ENCODE assay signal across 8 cellular contexts in the genomic region with DNA sequence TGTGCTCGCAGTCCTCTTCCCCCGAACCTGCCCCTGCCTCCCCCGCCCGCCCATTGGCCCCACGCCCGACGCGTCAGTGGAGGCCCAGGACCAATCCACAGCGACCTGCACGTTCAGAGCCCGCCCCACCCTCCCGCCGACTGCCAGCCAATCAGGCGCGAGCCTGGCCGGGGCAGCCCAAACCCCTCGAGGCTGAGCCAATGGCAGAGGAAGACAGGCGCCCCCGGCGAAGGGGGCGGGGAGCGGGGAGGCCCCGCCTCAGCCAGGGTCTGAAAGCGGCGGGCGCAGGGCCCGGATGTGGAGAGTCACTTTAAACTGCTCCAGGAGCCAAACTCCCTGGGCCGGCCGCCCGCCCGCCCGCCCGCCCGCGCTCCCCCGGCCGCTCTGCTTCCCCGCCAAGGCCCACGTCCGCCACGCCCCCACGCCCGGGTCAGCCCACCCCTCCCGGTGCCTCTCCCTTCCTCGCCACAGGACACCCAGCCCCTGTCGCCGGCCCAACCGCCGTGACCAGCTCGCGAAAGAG. TPM values are rescaled to one million over a fixed set of nuclear protein-coding genes. Genes with fewer than 3 reads are reported as not detected.
DNase-seq lines count a peak whose midpoint lies in the region; ATAC-seq, FAIRE-seq and TF ChIP-seq lines count a peak whose summit lies in the region.

No MANE protein-coding gene starts in this region.

- peaks cover 7% of the 10 kb centered on the region for H3K9me3 Mint-ChIP-seq in dendritic cell treated with granulocyte-macrophage colony-stimulating factor and Interleukin-4, amounts not matched to agents 40 ng/mL and 50 ng/mL, for 4 days

- POLR2A ChIA-PET in HepG2 (lab: Yijun Ruan, JAX) = interaction anchor here (1.0 to 2.6 kb wide), 2 partner anchors 64 to 282 kb away, joined by 3 to 13 read pairs; a partner anchor contains a TSS

- DNase-seq in NCI-H69 (lab: John Stamatoyannopoulos, UW) = peak; percentile 96
- DNase-seq in activated CD4-positive, alpha-beta T cell treated with anti-CD3 and anti-CD28 coated beads, Interleukin-2, amount 50 U/mL, for 24 hours (ENCODE audit: low read depth in 1 of 2, low spot score in 1 of 2) = peak; percentile 97 to 98
- DNase-seq in HepG2 (ENCODE audit: low spot score) = peak; percentile 98
- peak; percentile 99 for DNase-seq in stimulated activated CD4-positive, alpha-beta T cell treated with anti-CD3 and anti-CD28 coated beads, Interleukin-2, amount 100 ng/mL, for 4 hours (ENCODE audit: low read depth)

- BruUV-seq in HepG2 (replicated peaks; lab: Mats Ljungman, UMichigan) = no TSS peak

- CTCF ChIA-PET in HepG2 (lab: Yijun Ruan, JAX; ENCODE audit: low intra/inter-chr PET ratio, low total read pairs) = no interaction called here

- H3K27ac ChIP-seq in BLaER1 treated with 17β-estradiol and CSF1 and Interleukin-3, amounts not matched to agents 10 nM and 100 nM = peak overlapping the region; percentile 80 to 95 (median 89)
- peak overlapping the region; percentile 91 for H3K27ac ChIP-seq in HepG2 (ENCODE audit: extremely low read length, insufficient read depth, low read length)

- peak overlapping the region; percentile 89 to 98 (median 97) for H3K4me3 ChIP-seq in BLaER1 treated with 17β-estradiol and CSF1 and Interleukin-3, amounts not matched to agents 10 nM and 100 nM
- H3K4me3 ChIP-seq in HepG2 (replicated peaks in 1 of 3; ENCODE audit: insufficient read depth in 1 of 3, low read depth in 2 of 3, low read length in 3 of 3) = peak overlapping the region; percentile 98 to 100 (median 100)

- H3K4me2 ChIP-seq in BLaER1 treated with 17β-estradiol and CSF1 and Interleukin-3, amounts not matched to agents 10 nM and 100 nM = peak overlapping the region in 8 of 11 experiments; percentile 34 to 98 (median 48); a peak in 10 of 22 replicates
- peak overlapping the region; percentile 50 for H3K4me2 ChIP-seq in HepG2 (ENCODE audit: low read depth, low read length)

- H3K27me3 ChIP-seq in BLaER1 treated with 17β-estradiol and CSF1 and Interleukin-3, amounts not matched to agents 10 nM and 100 nM = no peaks in the 10 kb centered on the region
- H3K27me3 ChIP-seq in HepG2 (ENCODE audit: control insufficient read depth in 1 of 2, insufficient read depth in 2 of 2, low read length in 2 of 2) = no peaks in the 10 kb centered on the region; a peak in 1 of 5 replicates

- H3K4me1 Mint-ChIP-seq in dendritic cell treated with granulocyte-macrophage colony-stimulating factor and Interleukin-4, amounts not matched to agents 40 ng/mL and 50 ng/mL, for 4 days (ENCODE audit: low read depth) = peaks cover 18% of the 10 kb centered on the region

- H3K4me3 Mint-ChIP-seq in dendritic cell treated with granulocyte-macrophage colony-stimulating factor and Interleukin-4, amounts not matched to agents 40 ng/mL and 50 ng/mL, for 4 days = peak overlapping the region; percentile 95

- H3K4me1 ChIP-seq in BLaER1 treated with 17β-estradiol and CSF1 and Interleukin-3, amounts not matched to agents 10 nM and 100 nM = peaks cover 17 to 30% (median 21%) of the 10 kb centered on the region in 10 experiments
- H3K4me1 ChIP-seq in HepG2 (ENCODE audit: insufficient read depth, low read length) = peaks cover 26% of the 10 kb centered on the region

- no peak for TF ChIP-seq RAD21 in HepG2 (CRISPR knock-in tag; IDR thresholded peaks at IDR 0.05)

- H3K27me3 Mint-ChIP-seq in dendritic cell treated with granulocyte-macrophage colony-stimulating factor and Interleukin-4, amounts not matched to agents 40 ng/mL and 50 ng/mL, for 4 days = peaks cover 1% of the 10 kb centered on the region

- peaks cover 10 to 34% (median 25%) of the 10 kb centered on the region in 11 experiments; a peak in 20 of 22 replicates for H3K36me3 ChIP-seq in BLaER1 treated with 17β-estradiol and CSF1 and Interleukin-3, amounts not matched to agents 10 nM and 100 nM
- peaks cover 0 to 15% of the 10 kb centered on the region in 2 experiments; a peak in 2 of 5 replicates for H3K36me3 ChIP-seq in HepG2 (replicated peaks in 1 of 2; ENCODE audit: control insufficient read depth in 1 of 2, insufficient read depth in 2 of 2, low read length in 2 of 2)

- peak in 1 of 2 experiments; percentile 27; a peak in 1 of 4 replicates for TF ChIP-seq POLR2A in HepG2 (IDR thresholded peaks at IDR 0.05; ENCODE audit: insufficient read depth in 1 of 2, low read depth in 2 of 2, low read length in 2 of 2)

- TF ChIP-seq EP300 in HepG2 (IDR thresholded peaks at IDR 0.05; ENCODE audit: low read depth in 2 of 2, low read length in 2 of 2) (no peak), HepG2 (CRISPR knock-in tag; IDR thresholded peaks at IDR 0.05; ENCODE audit: borderline replicate concordance) (no peak)

- H3K36me3 Mint-ChIP-seq in dendritic cell treated with granulocyte-macrophage colony-stimulating factor and Interleukin-4, amounts not matched to agents 40 ng/mL and 50 ng/mL, for 4 days (ENCODE audit: low read depth) = peaks cover 36% of the 10 kb centered on the region

- peaks cover 28% of the 10 kb centered on the region for H3K79me2 ChIP-seq in HepG2 (ENCODE audit: insufficient read depth, low read length)

- FAIRE-seq in HepG2 (lab: Jason Lieb, UNC) = peak; percentile 55

- in situ Hi-C loops in HepG2 (cut with HindIII; ENCODE audit: extremely low pct_ligation_motif_present, low pct_unique_long_range_greater_than_20kb) = no loop called here

- H3K27ac Mint-ChIP-seq in dendritic cell treated with granulocyte-macrophage colony-stimulating factor and Interleukin-4, amounts not matched to agents 40 ng/mL and 50 ng/mL, for 4 days = peak overlapping the region; percentile 97

- H3K9me3 ChIP-seq in BLaER1 treated with 17β-estradiol and CSF1 and Interleukin-3, amounts not matched to agents 10 nM and 100 nM (replicated peaks in 1 of 11) = peaks cover 12 to 17% (median 14%) of the 10 kb centered on the region in 11 experiments
- H3K9me3 ChIP-seq in HepG2 (ENCODE audit: low read length) = peaks cover 8% of the 10 kb centered on the region

- intact Hi-C loops in dendritic cell treated with granulocyte-macrophage colony-stimulating factor and Interleukin-4, amounts not matched to agents 40 ng/mL and 50 ng/mL, for 4 days (cut with micrococcal nuclease) = loop anchor here (5.0 kb wide), 1 partner anchor 170 kb away; a partner anchor contains a TSS
- intact Hi-C loops in HepG2 (cut with micrococcal nuclease; ENCODE audit: unreplicated experiment) = loop anchor here (1.0 to 5.0 kb wide), 2 partner anchors 64 to 280 kb away; a partner anchor contains a TSS

- ATAC-seq in GM19397 (IDR thresholded peaks at IDR 0.05; ENCODE audit: unreplicated experiment) (peak; percentile 75), HG03558 (IDR thresholded peaks at IDR 0.05; ENCODE audit: extremely low read depth, unreplicated experiment) (peak; percentile 54), HepG2 (peak; percentile 89)

- H3K9ac ChIP-seq in BLaER1 treated with 17β-estradiol and CSF1 and Interleukin-3, amounts not matched to agents 10 nM and 100 nM = peak overlapping the region; percentile 91 to 95 (median 94)
- H3K9ac ChIP-seq in HepG2 (ENCODE audit: insufficient read depth, low read depth, low read length) = peak overlapping the region; percentile 98

- H4K20me1 ChIP-seq in BLaER1 treated with 17β-estradiol and CSF1 and Interleukin-3, amounts not matched to agents 10 nM and 100 nM = peaks cover 7 to 36% (median 25%) of the 10 kb centered on the region in 11 experiments; a peak in 17 of 22 replicates
- no peaks in the 10 kb centered on the region for H4K20me1 ChIP-seq in HepG2 (ENCODE audit: insufficient read depth, low read length)

- WGBS in HepG2 (ENCODE audit: low lambda C conversion rate) = 2% methylated on average over 20 of the region's 51 CpGs

- TF ChIP-seq CTCF in HepG2 (CRISPR knock-in tag; IDR thresholded peaks at IDR 0.05) = 0 out of 2 replicates have a peak, but pooled peaks have one; percentile 1

- H2AFZ ChIP-seq in HepG2 (ENCODE audit: low read length) = no peak overlapping the region

TF ChIP-seq in HepG2, 621 proteins besides CTCF, POLR2A, EP300 and RAD21 (continues in another document):
- TF ChIP-seq, protein P1, sequence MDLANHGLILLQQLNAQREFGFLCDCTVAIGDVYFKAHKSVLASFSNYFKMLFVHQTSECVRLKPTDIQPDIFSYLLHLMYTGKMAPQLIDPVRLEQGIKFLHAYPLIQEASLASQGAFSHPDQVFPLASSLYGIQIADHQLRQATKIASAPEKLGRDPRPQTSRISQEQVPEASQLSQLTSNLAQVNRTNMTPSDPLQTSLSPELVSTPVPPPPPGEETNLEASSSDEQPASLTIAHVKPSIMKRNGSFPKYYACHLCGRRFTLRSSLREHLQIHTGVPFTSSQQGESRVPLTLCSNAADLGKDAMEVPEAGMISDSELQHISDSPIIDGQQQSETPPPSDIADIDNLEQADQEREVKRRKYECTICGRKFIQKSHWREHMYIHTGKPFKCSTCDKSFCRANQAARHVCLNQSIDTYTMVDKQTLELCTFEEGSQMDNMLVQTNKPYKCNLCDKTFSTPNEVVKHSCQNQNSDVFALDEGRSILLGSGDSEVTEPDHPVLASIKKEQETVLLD (CRISPR knock-in tag; IDR thresholded peaks at IDR 0.05; ENCODE audit: low read depth) = 0 out of 2 replicates have a peak, but pooled peaks have one; percentile 43
- TF ChIP-seq REPIN1 (CRISPR knock-in tag; IDR thresholded peaks at IDR 0.05; ENCODE audit: borderline replicate concordance, low read depth) = 0 out of 2 replicates have a peak, but pooled peaks have one; percentile 17

RNA-seq across cellular contexts. Expression of a gene that starts 0.5 kb away (rescaled TPM):
- total RNA-seq in HepG2 (2016; rRNA removed; fragmentation: Illumina TruSeq; extraction: Trizol) = 11.1 and 14.5 TPM in 2 replicates
- total RNA-seq in HepG2 (2016; cell fraction: cytosol; rRNA removed; fragmentation: Illumina TruSeq; extraction: Trizol; ENCODE audit: low read depth) = 4.8 and 5.0 TPM in 2 replicates
- 9.6 and 12.8 TPM in 2 replicates for total RNA-seq in HepG2 (2016; cell fraction: insoluble cytoplasmic fraction; rRNA removed; fragmentation: Illumina TruSeq; extraction: Trizol)
- 9.9 and 10.8 TPM in 2 replicates for total RNA-seq in HepG2 (2016; cell fraction: membrane; rRNA removed; fragmentation: Illumina TruSeq; extraction: Trizol)
- total RNA-seq in HepG2 (2016; cell fraction: nucleus; rRNA removed; fragmentation: Illumina TruSeq; extraction: Trizol) = 9.9 and 12.6 TPM in 2 replicates
- polyA plus RNA-seq in HepG2 (2011; rRNA removed) = 16.3 and 18.6 TPM in 2 replicates
- 5.3 and 5.8 TPM in 2 replicates for polyA plus RNA-seq in HepG2 (2011; cell fraction: cytosol; rRNA removed)
- 20.4 and 27.2 TPM in 2 replicates for polyA plus RNA-seq in HepG2 (2011; cell fraction: nucleus; rRNA removed)
- polyA plus RNA-seq in HepG2 (2012) = 14.8 and 16.7 TPM in 2 replicates
- polyA plus RNA-seq in HepG2 (2016; cell fraction: cytosol; fragmentation: Illumina TruSeq; extraction: Trizol; ENCODE audit: low read depth) = 2.2 and 2.7 TPM in 2 replicates
- polyA plus RNA-seq in HepG2 (2016; cell fraction: insoluble cytoplasmic fraction; fragmentation: Illumina TruSeq; extraction: Trizol; ENCODE audit: low read depth) = 22.5 and 29.3 TPM in 2 replicates
- polyA plus RNA-seq in HepG2 (2016; cell fraction: membrane; fragmentation: Illumina TruSeq; extraction: Trizol; ENCODE audit: low read depth) = 7.3 and 8.9 TPM in 2 replicates
- 20.0 and 21.0 TPM in 2 replicates for polyA plus RNA-seq in HepG2 (2016; cell fraction: nucleus; fragmentation: Illumina TruSeq; extraction: Trizol; ENCODE audit: insufficient read depth, low read depth)
- polyA minus RNA-seq in HepG2 (2011; rRNA and poly(A)+ RNA removed; ENCODE audit: low replicate concordance) = 28.1 and 54.4 TPM in 2 replicates
- 11.8 and 13.8 TPM in 2 replicates for polyA minus RNA-seq in HepG2 (2011; cell fraction: cytosol; rRNA and poly(A)+ RNA removed)
- 16.5 and 19.1 TPM in 2 replicates for polyA minus RNA-seq in HepG2 (2011; cell fraction: nucleus; rRNA and poly(A)+ RNA removed)

Comparison
In these comparisons a context has a peak if more than half of its experiments do, and no peak if none do; other contexts are left out.
1. Peak in every context shown above with its lines: DNase-seq, ATAC-seq, H3K4me3 ChIP-seq and H3K27ac ChIP-seq.